In the genomic region with DNA sequence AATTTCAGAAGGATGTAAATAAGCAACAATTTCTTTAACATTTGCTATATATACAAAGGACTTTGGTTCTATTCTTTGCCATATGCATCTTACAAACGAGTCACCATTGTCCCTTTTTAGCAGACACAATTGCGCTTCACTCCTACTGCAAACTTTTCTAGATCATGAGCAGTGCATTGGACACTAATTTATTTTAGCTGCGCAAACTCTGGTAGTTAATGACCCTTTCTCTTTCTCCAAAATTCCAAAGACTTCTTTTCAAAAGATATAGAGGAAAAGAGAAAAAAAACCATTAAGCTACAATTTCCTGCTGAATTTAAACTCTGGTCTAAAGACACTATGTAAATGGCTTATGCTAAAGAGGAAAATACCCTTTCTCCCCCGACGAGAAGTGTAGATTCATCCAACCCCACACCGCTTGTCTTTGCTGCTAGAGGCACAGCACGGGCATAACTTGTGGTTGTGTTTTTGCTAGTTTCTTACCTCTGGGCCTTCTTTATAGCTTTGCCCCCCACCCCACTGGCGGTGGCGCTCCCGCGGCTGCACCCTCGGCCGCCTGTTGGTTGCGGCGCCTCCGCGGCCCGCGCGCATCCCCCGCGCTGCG, we compare ENCODE assay signal across 8 cellular contexts.
DNase-seq lines count a peak whose midpoint lies in the region; ATAC-seq and TF ChIP-seq lines count a peak whose summit lies in the region.

No MANE protein-coding gene starts in this region.

- intact Hi-C loops in mucosa of descending colon (cut with DNase I, micrococcal nuclease) (loop anchor here in 1 of 2 donors (5.0 to 10.0 kb wide), 3 partner anchors 129 to 779 kb away; partner anchors contain the start of genes HOXA3 and HOXA7), left lung (cut with DNase I) (no loop called here)

- no peak overlapping the region for H3K27ac Mint-ChIP-seq in activated T-helper 17 cell treated with anti-CD3 and anti-CD28 coated beads, Interleukin-2, amount 50 U/mL, for 72 hours

- H3K36me3 Mint-ChIP-seq in activated T-helper 17 cell treated with anti-CD3 and anti-CD28 coated beads, Interleukin-2, amount 50 U/mL, for 72 hours (ENCODE audit: low read depth): peaks cover 34% of the 10 kb centered on the region

- no peak overlapping the region for H3K27ac ChIP-seq in cardiac muscle cell
- H3K27ac ChIP-seq in right atrium auricular region: no peak overlapping the region
- H3K27ac ChIP-seq in left lung: peak overlapping the region in 1 of 2 donors; percentile 85

- ATAC-seq in HG03520 (IDR thresholded peaks at IDR 0.05; ENCODE audit: unreplicated experiment) (peak; percentile 20), mucosa of descending colon (no peak), left lung (no peak)
- peak; percentile 29 for ATAC-seq in activated T-helper 17 cell treated with anti-CD3 and anti-CD28 coated beads, Interleukin-2, amount 50 U/mL, for 72 hours (replicated peaks)

- H3K4me3 ChIP-seq in cardiac muscle cell (peak overlapping the region; percentile 64), right atrium auricular region (peak overlapping the region in 1 of 2 donors; percentile 37), mucosa of descending colon (peak overlapping the region; percentile 17), left lung (peak overlapping the region in 1 of 2 donors; percentile 47)

- no peaks in the 10 kb centered on the region for H3K9me3 Mint-ChIP-seq in activated T-helper 17 cell treated with anti-CD3 and anti-CD28 coated beads, Interleukin-2, amount 50 U/mL, for 72 hours

- TF ChIP-seq CTCF in cardiac muscle cell (IDR thresholded peaks at IDR 0.05; ENCODE audit: low read depth, low read length) (no peak), right atrium auricular region (IDR thresholded peaks at IDR 0.05) (no peak), mucosa of descending colon (IDR thresholded peaks at IDR 0.05) (no peak), GM10266 (IDR thresholded peaks at IDR 0.05; ENCODE audit: control insufficient read depth, insufficient read depth, low read depth, missing control alignments) (no peak), left lung (IDR thresholded peaks at IDR 0.05) (no peak)

- H3K36me3 ChIP-seq in cardiac muscle cell: no peaks in the 10 kb centered on the region
- H3K36me3 ChIP-seq in right atrium auricular region: no peaks in the 10 kb centered on the region
- H3K36me3 ChIP-seq in mucosa of descending colon (ENCODE audit: low read depth): no peaks in the 10 kb centered on the region
- peaks cover 0 to 22% of the 10 kb centered on the region in 2 donors for H3K36me3 ChIP-seq in left lung

- H3K4me1 Mint-ChIP-seq in activated T-helper 17 cell treated with anti-CD3 and anti-CD28 coated beads, Interleukin-2, amount 50 U/mL, for 72 hours: no peaks in the 10 kb centered on the region

- H3K4me1 ChIP-seq in cardiac muscle cell (ENCODE audit: low read depth) (no peaks in the 10 kb centered on the region), right atrium auricular region (peaks cover 0 to 7% of the 10 kb centered on the region in 2 donors), mucosa of descending colon (ENCODE audit: low read depth) (no peaks in the 10 kb centered on the region), left lung (peaks cover 0 to 51% of the 10 kb centered on the region in 2 donors)

- H3K27me3 ChIP-seq in cardiac muscle cell: peaks cover 24% of the 10 kb centered on the region
- peaks cover 25 to 43% of the 10 kb centered on the region in 2 donors for H3K27me3 ChIP-seq in right atrium auricular region
- peaks cover 51 to 79% of the 10 kb centered on the region in 2 donors for H3K27me3 ChIP-seq in left lung

- H3K4me3 Mint-ChIP-seq in activated T-helper 17 cell treated with anti-CD3 and anti-CD28 coated beads, Interleukin-2, amount 50 U/mL, for 72 hours: peak overlapping the region; percentile 64

- H3K9me3 ChIP-seq in cardiac muscle cell (ENCODE audit: low read depth) (no peaks in the 10 kb centered on the region), right atrium auricular region (no peaks in the 10 kb centered on the region), mucosa of descending colon (no peaks in the 10 kb centered on the region), left lung (no peaks in the 10 kb centered on the region)

- peak in 1 of 2 donors; percentile 37 for DNase-seq in cardiac muscle cell (ENCODE audit: low read depth in 1 of 2, low spot score in 1 of 2)
- no peak for DNase-seq in right atrium auricular region (ENCODE audit: low spot score)
- DNase-seq in mucosa of descending colon: no peak
- DNase-seq in mucosa of gallbladder (ENCODE audit: low spot score): no peak
- DNase-seq in GM10266 (ENCODE audit: extremely low spot score): no peak
- no peak for DNase-seq in left lung

- H3K27me3 Mint-ChIP-seq in activated T-helper 17 cell treated with anti-CD3 and anti-CD28 coated beads, Interleukin-2, amount 50 U/mL, for 72 hours: peaks cover 13% of the 10 kb centered on the region

Comparison
In these comparisons a context has a peak if more than half of its experiments do, and no peak if none do; other contexts are left out.
1. ATAC-seq: peak in HG03520 (single experiment) and activated T-helper 17 cell treated with anti-CD3 and anti-CD28 coated beads, Interleukin-2, amount 50 U/mL, for 72 hours (single experiment); none in mucosa of descending colon (single experiment) and left lung (single experiment).